In the genomic region with DNA sequence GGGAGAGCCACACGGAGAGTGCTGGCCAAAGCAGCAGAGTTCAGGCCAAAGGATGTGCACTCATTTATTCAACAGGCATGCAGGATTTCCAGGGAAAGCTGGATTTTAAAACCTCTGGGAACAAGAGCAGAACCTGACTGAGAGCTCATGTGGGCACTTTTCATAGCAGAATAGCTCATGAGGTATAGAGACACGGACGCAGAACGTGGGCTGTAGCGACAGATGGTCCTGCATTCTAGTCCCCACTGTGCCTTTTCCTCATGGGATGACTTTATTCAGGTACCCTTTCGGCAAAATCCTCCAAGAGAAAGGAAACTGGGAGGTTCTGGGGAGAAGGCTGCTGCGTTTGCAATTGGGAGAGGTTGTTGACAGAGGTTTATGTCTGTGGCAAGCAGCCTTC, we compare ENCODE assay signal across 31 cellular contexts. TPM values are rescaled to one million over a fixed set of nuclear protein-coding genes. Genes with fewer than 3 reads are reported as not detected.
DNase-seq lines count a peak whose midpoint lies in the region; ATAC-seq, FAIRE-seq and TF ChIP-seq lines count a peak whose summit lies in the region.
"Had no signal": no experiment of that assay in that cellular context is flagged by ENCODE, and none has a peak within 500 bp of the region (broad histone marks: within the 10 kb centered on the region; RNA-seq: fewer than 3 reads in every experiment).

No MANE protein-coding gene starts in this region.

- ATAC-seq in HepG2 = no peak
- ATAC-seq: GM12878 had no signal

- H3K27ac ChIP-seq in right atrium auricular region (no peak overlapping the region), KOPT-K1 (ENCODE audit: low read depth, low read length, poor library complexity, severe bottlenecking) (peak overlapping the region; percentile 13), colonic mucosa (no peak overlapping the region), HepG2 (ENCODE audit: extremely low read length, insufficient read depth, low read length) (no peak overlapping the region)
- H3K27ac ChIP-seq: BLaER1 had no signal

- no peak overlapping the region for H3K4me3 Mint-ChIP-seq in nephron progenitor cell
- H3K4me3 Mint-ChIP-seq: CD14-positive monocyte; CD4-positive, alpha-beta memory T cell; CD4-positive, CD25-positive, alpha-beta regulatory T cell; CD8-positive, alpha-beta memory T cell had no signal

- H3K4me1 ChIP-seq in right atrium auricular region (peaks cover 0 to 3% of the 10 kb centered on the region in 2 donors), colonic mucosa (no peaks in the 10 kb centered on the region), HepG2 (ENCODE audit: insufficient read depth, low read length) (peaks cover 34% of the 10 kb centered on the region)
- H3K4me1 ChIP-seq: BE2C had no signal

- H3K27me3 ChIP-seq in right atrium auricular region = no peaks in the 10 kb centered on the region
- no peaks in the 10 kb centered on the region for H3K27me3 ChIP-seq in colonic mucosa
- peaks cover 1 to 7% of the 10 kb centered on the region in 2 experiments; a peak in 3 of 5 replicates for H3K27me3 ChIP-seq in HepG2 (ENCODE audit: control insufficient read depth in 1 of 2, insufficient read depth in 2 of 2, low read length in 2 of 2)
- H3K27me3 ChIP-seq: BE2C, BLaER1 had no signal

- CTCF ChIA-PET in HepG2 (lab: Yijun Ruan, JAX; ENCODE audit: low intra/inter-chr PET ratio, low total read pairs) = no interaction called here

- H3K27me3 Mint-ChIP-seq in nephron progenitor cell (ENCODE audit: low read depth, poor library complexity) = peaks cover 15% of the 10 kb centered on the region
- H3K27me3 Mint-ChIP-seq: CD4-positive, alpha-beta memory T cell; CD8-positive, alpha-beta memory T cell had no signal

- in situ Hi-C loops in HepG2 (cut with HindIII; ENCODE audit: extremely low pct_ligation_motif_present, low pct_unique_long_range_greater_than_20kb) = no loop called here

- no peaks in the 10 kb centered on the region for H3K79me2 ChIP-seq in HepG2 (ENCODE audit: insufficient read depth, low read length)

- no peak overlapping the region for H3K4me2 ChIP-seq in HepG2 (ENCODE audit: low read depth, low read length)
- H3K4me2 ChIP-seq: BLaER1 had no signal

- no peak for TF ChIP-seq CTCF in right atrium auricular region (IDR thresholded peaks at IDR 0.05)
- no peak for TF ChIP-seq CTCF in colonic mucosa (IDR thresholded peaks at IDR 0.05)
- no peak for TF ChIP-seq CTCF in nephron progenitor cell (IDR thresholded peaks at IDR 0.05)
- TF ChIP-seq CTCF in HepG2 (CRISPR knock-in tag; IDR thresholded peaks at IDR 0.05) = no peak

- TF ChIP-seq EP300 in HepG2 (IDR thresholded peaks at IDR 0.05; ENCODE audit: low read depth in 2 of 2, low read length in 2 of 2) = no peak
- TF ChIP-seq EP300 in HepG2 (CRISPR knock-in tag; IDR thresholded peaks at IDR 0.05; ENCODE audit: borderline replicate concordance) = no peak

- H3K9me3 Mint-ChIP-seq in nephron progenitor cell = no peaks in the 10 kb centered on the region
- H3K9me3 Mint-ChIP-seq: CD14-positive monocyte; CD4-positive, alpha-beta memory T cell; CD4-positive, CD25-positive, alpha-beta regulatory T cell; CD8-positive, alpha-beta memory T cell had no signal

- TF ChIP-seq RAD21 in HepG2 (CRISPR knock-in tag; IDR thresholded peaks at IDR 0.05) = no peak

- peaks cover 4% of the 10 kb centered on the region for H3K4me1 Mint-ChIP-seq in nephron progenitor cell
- H3K4me1 Mint-ChIP-seq: CD14-positive monocyte had no signal

- FAIRE-seq in HepG2 (lab: Jason Lieb, UNC) = no peak
- FAIRE-seq: A204.1, D721Med, GM12878, GM12892, GM18507 had no signal

- H3K9ac ChIP-seq in colonic mucosa (ENCODE audit: low read depth in 2 of 2, low read length in 2 of 2) = no peak overlapping the region
- H3K9ac ChIP-seq in HepG2 (ENCODE audit: insufficient read depth, low read depth, low read length) = no peak overlapping the region
- H3K9ac ChIP-seq: BLaER1 had no signal

- H3K9me3 ChIP-seq in right atrium auricular region (no peaks in the 10 kb centered on the region), KOPT-K1 (ENCODE audit: insufficient read depth, low read length, poor library complexity, severe bottlenecking) (no peaks in the 10 kb centered on the region), colonic mucosa (no peaks in the 10 kb centered on the region), HepG2 (ENCODE audit: low read length) (no peaks in the 10 kb centered on the region)
- H3K9me3 ChIP-seq: BE2C, BLaER1 had no signal

- H3K4me3 ChIP-seq in right atrium auricular region = no peak overlapping the region
- no peak overlapping the region for H3K4me3 ChIP-seq in colonic mucosa
- H3K4me3 ChIP-seq in HepG2 (replicated peaks in 1 of 3; ENCODE audit: insufficient read depth in 1 of 3, low read depth in 2 of 3, low read length in 3 of 3) = no peak overlapping the region
- H3K4me3 ChIP-seq: BLaER1, GM12878 had no signal

- H3K36me3 ChIP-seq in right atrium auricular region (no peaks in the 10 kb centered on the region), KOPT-K1 (ENCODE audit: insufficient read depth, low read length) (peaks cover 6% of the 10 kb centered on the region), colonic mucosa (no peaks in the 10 kb centered on the region), HepG2 (replicated peaks in 1 of 2; ENCODE audit: control insufficient read depth in 1 of 2, insufficient read depth in 2 of 2, low read length in 2 of 2) (no peaks in the 10 kb centered on the region)
- H3K36me3 ChIP-seq: BE2C, BLaER1 had no signal

- H4K20me1 ChIP-seq in HepG2 (ENCODE audit: insufficient read depth, low read length) = no peaks in the 10 kb centered on the region
- H4K20me1 ChIP-seq: BLaER1 had no signal

- DNase-seq in right atrium auricular region (ENCODE audit: low spot score) (peak; percentile 23), cardiac septum (ENCODE audit: low spot score) (no peak), colonic mucosa (peak; percentile 7), posterior vena cava (ENCODE audit: low spot score) (peak; percentile 59), nephron progenitor cell (no peak), HepG2 (ENCODE audit: low spot score) (no peak), DMS53 (lab: John Stamatoyannopoulos, UW) (no peak)
- DNase-seq: 8988T; ACHN; BE2C; C1 segment of cervical spinal cord; CD4-positive, alpha-beta memory T cell; CD4-positive, CD25-positive, alpha-beta regulatory T cell; CD8-positive, alpha-beta memory T cell; COR-L47; DMS79; DND-41; EL; GDM1 had no signal

- WGBS in HepG2 (ENCODE audit: low lambda C conversion rate) = 55% methylated on average over 7 of the region's 7 CpGs

- POLR2A ChIA-PET in HepG2 (lab: Yijun Ruan, JAX) = no interaction called here

- intact Hi-C loops in cardiac septum (cut with DNase I) = no loop called here
- intact Hi-C loops in colonic mucosa (cut with DNase I) = no loop called here
- intact Hi-C loops in posterior vena cava (cut with DNase I) = loop anchor here in 1 of 2 donors (2.0 kb wide), 1 partner anchor 46 kb away; no protein-coding TSS in a partner anchor
- intact Hi-C loops in HepG2 (cut with micrococcal nuclease; ENCODE audit: unreplicated experiment) = loop anchor here (5.0 to 10.0 kb wide), 2 partner anchors 64 to 292 kb away; no protein-coding TSS in a partner anchor

- no peak for TF ChIP-seq POLR2A in HepG2 (IDR thresholded peaks at IDR 0.05; ENCODE audit: insufficient read depth in 1 of 2, low read depth in 2 of 2, low read length in 2 of 2)

- no TSS peak for BruUV-seq in HepG2 (replicated peaks; lab: Mats Ljungman, UMichigan)

- H3K36me3 Mint-ChIP-seq in nephron progenitor cell (ENCODE audit: low read depth) = no peaks in the 10 kb centered on the region
- H3K36me3 Mint-ChIP-seq: CD14-positive monocyte had no signal

- H2AFZ ChIP-seq in HepG2 (ENCODE audit: low read length) = no peak overlapping the region

- H3K27ac Mint-ChIP-seq in nephron progenitor cell = no peak overlapping the region
- H3K27ac Mint-ChIP-seq: CD4-positive, alpha-beta memory T cell had no signal

RNA-seq across cellular contexts. Expression of gene IL4, which starts 5.4 kb away (rescaled TPM):
- total RNA-seq in right atrium auricular region (not detected), cardiac septum (not detected), colonic mucosa (not detected), posterior vena cava (not detected), HepG2 (2016; rRNA removed; fragmentation: Illumina TruSeq; extraction: Trizol) (not detected in 2 replicates)
- not detected in 2 replicates for total RNA-seq in HepG2 (2016; cell fraction: cytosol; rRNA removed; fragmentation: Illumina TruSeq; extraction: Trizol; ENCODE audit: low read depth)
- not detected in 2 replicates for total RNA-seq in HepG2 (2016; cell fraction: insoluble cytoplasmic fraction; rRNA removed; fragmentation: Illumina TruSeq; extraction: Trizol)
- not detected in 2 replicates for total RNA-seq in HepG2 (2016; cell fraction: membrane; rRNA removed; fragmentation: Illumina TruSeq; extraction: Trizol)
- total RNA-seq in HepG2 (2016; cell fraction: nucleus; rRNA removed; fragmentation: Illumina TruSeq; extraction: Trizol) = not detected in 2 replicates
- polyA plus RNA-seq in HepG2 (2011; rRNA removed) = not detected in 2 replicates
- polyA plus RNA-seq in HepG2 (2011; cell fraction: cytosol; rRNA removed) = not detected in 2 replicates
- not detected in 2 replicates for polyA plus RNA-seq in HepG2 (2011; cell fraction: nucleus; rRNA removed)
- not detected in 2 replicates for polyA plus RNA-seq in HepG2 (2012)
- not detected in 2 replicates for polyA plus RNA-seq in HepG2 (2016; cell fraction: cytosol; fragmentation: Illumina TruSeq; extraction: Trizol; ENCODE audit: low read depth)
- not detected in 2 replicates for polyA plus RNA-seq in HepG2 (2016; cell fraction: insoluble cytoplasmic fraction; fragmentation: Illumina TruSeq; extraction: Trizol; ENCODE audit: low read depth)
- not detected in 2 replicates for polyA plus RNA-seq in HepG2 (2016; cell fraction: membrane; fragmentation: Illumina TruSeq; extraction: Trizol; ENCODE audit: low read depth)
- polyA plus RNA-seq in HepG2 (2016; cell fraction: nucleus; fragmentation: Illumina TruSeq; extraction: Trizol; ENCODE audit: insufficient read depth, low read depth) = not detected in 2 replicates
- not detected in 2 replicates for polyA minus RNA-seq in HepG2 (2011; rRNA and poly(A)+ RNA removed; ENCODE audit: low replicate concordance)
- polyA minus RNA-seq in HepG2 (2011; cell fraction: cytosol; rRNA and poly(A)+ RNA removed) = not detected in 2 replicates
- polyA minus RNA-seq in HepG2 (2011; cell fraction: nucleus; rRNA and poly(A)+ RNA removed) = not detected in 2 replicates
- total RNA-seq: A673; CD4-positive, alpha-beta memory T cell; Daoy; G401; GM12878 had no signal
- polyA plus RNA-seq: AG04450; CD14-positive monocyte; CD4-positive, alpha-beta memory T cell; CD8-positive, alpha-beta memory T cell had no signal

RNA-seq across cellular contexts. Expression of gene IL13, which starts 21.2 kb away (rescaled TPM):
- total RNA-seq in right atrium auricular region (not detected), cardiac septum (not detected), colonic mucosa (not detected), posterior vena cava (under 1 TPM in 1 of 2 donors, not detected in 1; 0.29 TPM), HepG2 (2016; rRNA removed; fragmentation: Illumina TruSeq; extraction: Trizol) (not detected in 2 replicates)
- total RNA-seq in HepG2 (2016; cell fraction: cytosol; rRNA removed; fragmentation: Illumina TruSeq; extraction: Trizol; ENCODE audit: low read depth) = not detected in 2 replicates
- total RNA-seq in HepG2 (2016; cell fraction: insoluble cytoplasmic fraction; rRNA removed; fragmentation: Illumina TruSeq; extraction: Trizol) = not detected in 2 replicates
- total RNA-seq in HepG2 (2016; cell fraction: membrane; rRNA removed; fragmentation: Illumina TruSeq; extraction: Trizol) = not detected in 2 replicates
- total RNA-seq in HepG2 (2016; cell fraction: nucleus; rRNA removed; fragmentation: Illumina TruSeq; extraction: Trizol) = not detected in 2 replicates
- 0.05 TPM in 1 of 2 replicates, not detected in the other for polyA plus RNA-seq in HepG2 (2011; rRNA removed)
- polyA plus RNA-seq in HepG2 (2011; cell fraction: cytosol; rRNA removed) = 0.06 TPM in 1 of 2 replicates, not detected in the other
- polyA plus RNA-seq in HepG2 (2011; cell fraction: nucleus; rRNA removed) = 0.09 and 0.14 TPM in 2 replicates
- polyA plus RNA-seq in HepG2 (2012) = not detected in 2 replicates
- not detected in 2 replicates for polyA plus RNA-seq in HepG2 (2016; cell fraction: cytosol; fragmentation: Illumina TruSeq; extraction: Trizol; ENCODE audit: low read depth)
- not detected in 2 replicates for polyA plus RNA-seq in HepG2 (2016; cell fraction: insoluble cytoplasmic fraction; fragmentation: Illumina TruSeq; extraction: Trizol; ENCODE audit: low read depth)
- polyA plus RNA-seq in HepG2 (2016; cell fraction: membrane; fragmentation: Illumina TruSeq; extraction: Trizol; ENCODE audit: low read depth) = not detected in 2 replicates
- polyA plus RNA-seq in HepG2 (2016; cell fraction: nucleus; fragmentation: Illumina TruSeq; extraction: Trizol; ENCODE audit: insufficient read depth, low read depth) = not detected in 2 replicates
- polyA minus RNA-seq in HepG2 (2011; rRNA and poly(A)+ RNA removed; ENCODE audit: low replicate concordance) = 1.0 TPM in 1 of 2 replicates, not detected in the other
- not detected in 2 replicates for polyA minus RNA-seq in HepG2 (2011; cell fraction: cytosol; rRNA and poly(A)+ RNA removed)
- not detected in 2 replicates for polyA minus RNA-seq in HepG2 (2011; cell fraction: nucleus; rRNA and poly(A)+ RNA removed)
- total RNA-seq: A673; CD4-positive, alpha-beta memory T cell; Daoy; G401 had no signal
- polyA plus RNA-seq: AG04450; CD14-positive monocyte; CD4-positive, alpha-beta memory T cell; CD4-positive, CD25-positive, alpha-beta regulatory T cell; CD8-positive, alpha-beta memory T cell had no signal

RNA-seq across cellular contexts. Expression of gene KIF3A, which starts 58.2 kb away (rescaled TPM):
- 1 to 10 TPM; 5.6 to 7.2 TPM for total RNA-seq in right atrium auricular region
- 10.9 TPM for total RNA-seq in cardiac septum
- total RNA-seq in colonic mucosa = 1 to 10 TPM; 4.0 to 5.2 TPM
- 10 to 100 TPM in 1 of 2 donors, 1 to 10 TPM in 1; 7.5 to 10.0 TPM for total RNA-seq in posterior vena cava
- total RNA-seq in HepG2 (2016; rRNA removed; fragmentation: Illumina TruSeq; extraction: Trizol) = 8.4 and 11.3 TPM in 2 replicates
- 2.8 and 3.1 TPM in 2 replicates for total RNA-seq in HepG2 (2016; cell fraction: cytosol; rRNA removed; fragmentation: Illumina TruSeq; extraction: Trizol; ENCODE audit: low read depth)
- total RNA-seq in HepG2 (2016; cell fraction: insoluble cytoplasmic fraction; rRNA removed; fragmentation: Illumina TruSeq; extraction: Trizol) = 7.5 and 11.1 TPM in 2 replicates
- 1.5 and 2.4 TPM in 2 replicates for total RNA-seq in HepG2 (2016; cell fraction: membrane; rRNA removed; fragmentation: Illumina TruSeq; extraction: Trizol)
- total RNA-seq in HepG2 (2016; cell fraction: nucleus; rRNA removed; fragmentation: Illumina TruSeq; extraction: Trizol) = 7.2 and 8.7 TPM in 2 replicates
- polyA plus RNA-seq in HepG2 (2011; rRNA removed) = 2.3 TPM in 2 replicates
- polyA plus RNA-seq in HepG2 (2011; cell fraction: cytosol; rRNA removed) = 0.91 and 1.5 TPM in 2 replicates
- 2.0 and 3.9 TPM in 2 replicates for polyA plus RNA-seq in HepG2 (2011; cell fraction: nucleus; rRNA removed)
- 3.5 and 4.3 TPM in 2 replicates for polyA plus RNA-seq in HepG2 (2012)
- polyA plus RNA-seq in HepG2 (2016; cell fraction: cytosol; fragmentation: Illumina TruSeq; extraction: Trizol; ENCODE audit: low read depth) = 0.07 and 0.16 TPM in 2 replicates
- polyA plus RNA-seq in HepG2 (2016; cell fraction: insoluble cytoplasmic fraction; fragmentation: Illumina TruSeq; extraction: Trizol; ENCODE audit: low read depth) = 5.7 and 6.8 TPM in 2 replicates
- 0.19 and 0.44 TPM in 2 replicates for polyA plus RNA-seq in HepG2 (2016; cell fraction: membrane; fragmentation: Illumina TruSeq; extraction: Trizol; ENCODE audit: low read depth)
- 7.8 and 14.1 TPM in 2 replicates for polyA plus RNA-seq in HepG2 (2016; cell fraction: nucleus; fragmentation: Illumina TruSeq; extraction: Trizol; ENCODE audit: insufficient read depth, low read depth)
- polyA minus RNA-seq in HepG2 (2011; rRNA and poly(A)+ RNA removed; ENCODE audit: low replicate concordance) = 0.86 and 1.3 TPM in 2 replicates
- 1.4 and 4.2 TPM in 2 replicates for polyA minus RNA-seq in HepG2 (2011; cell fraction: cytosol; rRNA and poly(A)+ RNA removed)
- 9.7 TPM in 2 replicates for polyA minus RNA-seq in HepG2 (2011; cell fraction: nucleus; rRNA and poly(A)+ RNA removed)

Comparison
In these comparisons a context has a peak if more than half of its experiments do, and no peak if none do; other contexts are left out.
1. DNase-seq: peak in right atrium auricular region (single experiment), colonic mucosa (single experiment) and posterior vena cava (single experiment); none in cardiac septum (single experiment), nephron progenitor cell (single experiment), HepG2 (single experiment) and DMS53 (single experiment).